2 cellular contexts compared by ENCODE assay signal in genomic region chr17:10768766-10769383, GRCh38.
TF ChIP-seq lines count a peak whose summit lies in the region.

No MANE protein-coding gene starts in this region.

TF ChIP-seq in SK-N-SH treated with all-trans-retinoic acid at 6 μM for 48 hours, 23 proteins besides CTCF, POLR2A, EP300 and RAD21 (continued from another document):
- TF ChIP-seq POU6F1 (CRISPR knock-in tag; IDR thresholded peaks at IDR 0.05; ENCODE audit: borderline replicate concordance, low read depth) = no peak

TF ChIP-seq in SK-N-SH, 30 proteins besides CTCF, POLR2A, EP300 and RAD21 (continued from another document):
- TF ChIP-seq, protein P1, sequence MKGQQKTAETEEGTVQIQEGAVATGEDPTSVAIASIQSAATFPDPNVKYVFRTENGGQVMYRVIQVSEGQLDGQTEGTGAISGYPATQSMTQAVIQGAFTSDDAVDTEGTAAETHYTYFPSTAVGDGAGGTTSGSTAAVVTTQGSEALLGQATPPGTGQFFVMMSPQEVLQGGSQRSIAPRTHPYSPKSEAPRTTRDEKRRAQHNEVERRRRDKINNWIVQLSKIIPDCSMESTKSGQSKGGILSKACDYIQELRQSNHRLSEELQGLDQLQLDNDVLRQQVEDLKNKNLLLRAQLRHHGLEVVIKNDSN (IDR thresholded peaks at IDR 0.05; ENCODE audit: borderline replicate concordance, low read depth) = no peak
- TF ChIP-seq, protein P2, sequence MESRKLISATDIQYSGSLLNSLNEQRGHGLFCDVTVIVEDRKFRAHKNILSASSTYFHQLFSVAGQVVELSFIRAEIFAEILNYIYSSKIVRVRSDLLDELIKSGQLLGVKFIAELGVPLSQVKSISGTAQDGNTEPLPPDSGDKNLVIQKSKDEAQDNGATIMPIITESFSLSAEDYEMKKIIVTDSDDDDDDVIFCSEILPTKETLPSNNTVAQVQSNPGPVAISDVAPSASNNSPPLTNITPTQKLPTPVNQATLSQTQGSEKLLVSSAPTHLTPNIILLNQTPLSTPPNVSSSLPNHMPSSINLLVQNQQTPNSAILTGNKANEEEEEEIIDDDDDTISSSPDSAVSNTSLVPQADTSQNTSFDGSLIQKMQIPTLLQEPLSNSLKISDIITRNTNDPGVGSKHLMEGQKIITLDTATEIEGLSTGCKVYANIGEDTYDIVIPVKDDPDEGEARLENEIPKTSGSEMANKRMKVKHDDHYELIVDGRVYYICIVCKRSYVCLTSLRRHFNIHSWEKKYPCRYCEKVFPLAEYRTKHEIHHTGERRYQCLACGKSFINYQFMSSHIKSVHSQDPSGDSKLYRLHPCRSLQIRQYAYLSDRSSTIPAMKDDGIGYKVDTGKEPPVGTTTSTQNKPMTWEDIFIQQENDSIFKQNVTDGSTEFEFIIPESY (IDR thresholded peaks at IDR 0.05; ENCODE audit: borderline replicate concordance, low read depth) = no peak
- no peak for TF ChIP-seq TEAD4 (IDR thresholded peaks at IDR 0.05; ENCODE audit: borderline replicate concordance, insufficient read depth)
- TF ChIP-seq, protein P3, sequence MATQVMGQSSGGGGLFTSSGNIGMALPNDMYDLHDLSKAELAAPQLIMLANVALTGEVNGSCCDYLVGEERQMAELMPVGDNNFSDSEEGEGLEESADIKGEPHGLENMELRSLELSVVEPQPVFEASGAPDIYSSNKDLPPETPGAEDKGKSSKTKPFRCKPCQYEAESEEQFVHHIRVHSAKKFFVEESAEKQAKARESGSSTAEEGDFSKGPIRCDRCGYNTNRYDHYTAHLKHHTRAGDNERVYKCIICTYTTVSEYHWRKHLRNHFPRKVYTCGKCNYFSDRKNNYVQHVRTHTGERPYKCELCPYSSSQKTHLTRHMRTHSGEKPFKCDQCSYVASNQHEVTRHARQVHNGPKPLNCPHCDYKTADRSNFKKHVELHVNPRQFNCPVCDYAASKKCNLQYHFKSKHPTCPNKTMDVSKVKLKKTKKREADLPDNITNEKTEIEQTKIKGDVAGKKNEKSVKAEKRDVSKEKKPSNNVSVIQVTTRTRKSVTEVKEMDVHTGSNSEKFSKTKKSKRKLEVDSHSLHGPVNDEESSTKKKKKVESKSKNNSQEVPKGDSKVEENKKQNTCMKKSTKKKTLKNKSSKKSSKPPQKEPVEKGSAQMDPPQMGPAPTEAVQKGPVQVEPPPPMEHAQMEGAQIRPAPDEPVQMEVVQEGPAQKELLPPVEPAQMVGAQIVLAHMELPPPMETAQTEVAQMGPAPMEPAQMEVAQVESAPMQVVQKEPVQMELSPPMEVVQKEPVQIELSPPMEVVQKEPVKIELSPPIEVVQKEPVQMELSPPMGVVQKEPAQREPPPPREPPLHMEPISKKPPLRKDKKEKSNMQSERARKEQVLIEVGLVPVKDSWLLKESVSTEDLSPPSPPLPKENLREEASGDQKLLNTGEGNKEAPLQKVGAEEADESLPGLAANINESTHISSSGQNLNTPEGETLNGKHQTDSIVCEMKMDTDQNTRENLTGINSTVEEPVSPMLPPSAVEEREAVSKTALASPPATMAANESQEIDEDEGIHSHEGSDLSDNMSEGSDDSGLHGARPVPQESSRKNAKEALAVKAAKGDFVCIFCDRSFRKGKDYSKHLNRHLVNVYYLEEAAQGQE (IDR thresholded peaks at IDR 0.05; ENCODE audit: low read depth, low read length) = no peak
- no peak for TF ChIP-seq RXRA (IDR thresholded peaks at IDR 0.05; ENCODE audit: borderline replicate concordance, low read depth)
- no peak for TF ChIP-seq JUND (IDR thresholded peaks at IDR 0.05)
- TF ChIP-seq FOXJ3 (CRISPR knock-in tag; IDR thresholded peaks at IDR 0.05) = no peak
- TF ChIP-seq RCOR1 (IDR thresholded peaks at IDR 0.05; ENCODE audit: low read length) = no peak
